Comparison of ENCODE assay signal across 9 cellular contexts in genomic region chr14:82533351-82533750, GRCh38.
"Had no signal": no experiment of that assay in that cellular context is flagged by ENCODE, and none has a peak within 500 bp of the region (broad histone marks: within the 10 kb centered on the region; RNA-seq: fewer than 3 reads in every experiment).

No MANE protein-coding gene starts in this region.

- ATAC-seq: HCT116, HepG2 had no signal

- H3K9me3 ChIP-seq: HAP-1 had no signal

- H3K36me3 ChIP-seq: HAP-1 had no signal

- H3K4me3 ChIP-seq: GM23248, HAP-1 had no signal

- H3K27ac ChIP-seq: GM23248, HL-60 had no signal

- H2AFZ ChIP-seq: GM23248 had no signal

- DNase-seq: GM23248, GOT3, H7, HFFc6, KBM-7 had no signal
